9 cellular contexts compared by ENCODE assay signal in genomic region chr19:40663712-40664692, GRCh38. TPM values are rescaled to one million over a fixed set of nuclear protein-coding genes. Genes with fewer than 3 reads are reported as not detected.
A peak's percentile ranks its signal among the peaks of the same experiment; 100 is the strongest.
DNase-seq lines count a peak whose midpoint lies in the region; ATAC-seq, FAIRE-seq and TF ChIP-seq lines count a peak whose summit lies in the region.
"Had no signal": no experiment of that assay in that cellular context is flagged by ENCODE, and none has a peak within 500 bp of the region (broad histone marks: within the 10 kb centered on the region; RNA-seq: fewer than 3 reads in every experiment).

No MANE protein-coding gene starts in this region.

- POLR2A ChIA-PET in SK-N-SH (lab: Yijun Ruan, JAX): interaction anchor here (0.7 to 2.5 kb wide), 6 partner anchors 27 to 142 kb away, joined by 3 to 15 read pairs (median 6); partner anchors contain the start of genes ACTMAP, COQ8B, ITPKC and NUMBL
- POLR2A ChIA-PET in H1 (lab: Charles Lee; ENCODE audit: partially characterized antibody): interaction anchor here (0.6 to 2.6 kb wide), 19 partner anchors 10 to 600 kb away, joined by 3 to 13 read pairs (median 4); partner anchors contain the start of genes ACTMAP, COQ8B, EGLN2 and HNRNPUL1
- POLR2A ChIA-PET in naive thymus-derived CD4-positive, alpha-beta T cell (lab: Charles Lee): interaction anchor here (0.7 to 1.3 kb wide), 10 partner anchors 86 to 600 kb away, joined by 3 to 12 read pairs (median 4); partner anchors contain the start of genes ACTMAP, HNRNPUL1 and RAB4B

- TF ChIP-seq POLR2A in H1 (IDR thresholded peaks at IDR 0.05; ENCODE audit: control extremely low read depth in 1 of 2, low read depth in 2 of 2, low read length in 2 of 2): no peak; a peak in 1 of 3 replicates

- no peaks in the 10 kb centered on the region; the same call in 1 of the 2 replicates for H3K79me1 ChIP-seq in H1 (ENCODE audit: low read depth, low read length)

- H2BK12ac ChIP-seq in H1 (ENCODE audit: low read depth, low read length): 0 out of 2 replicates have a peak overlapping the region, but pooled peaks have one; percentile 39

- H3K36me3 Mint-ChIP-seq in naive thymus-derived CD4-positive, alpha-beta T cell: peaks cover 0 to 13% (median 4%) of the 10 kb centered on the region in 5 donors

- H3K4me1 Mint-ChIP-seq in naive thymus-derived CD4-positive, alpha-beta T cell: peaks cover 0 to 27% (median 6%) of the 10 kb centered on the region in 7 donors

- peak overlapping the region; percentile 73 for H3K4me3 ChIP-seq in GM23248
- peak overlapping the region; percentile 61 to 91 for H3K4me3 ChIP-seq in SK-N-SH (ENCODE audit: low read depth in 2 of 2, low read length in 1 of 2)
- peak overlapping the region; percentile 35 to 74 (median 60) for H3K4me3 ChIP-seq in H1 (ENCODE audit: extremely low read depth in 1 of 4, insufficient read depth in 2 of 4, low read depth in 3 of 4, low read length in 4 of 4)
- H3K4me3 ChIP-seq in naive thymus-derived CD4-positive, alpha-beta T cell (ENCODE audit: low read length): peak overlapping the region; percentile 75

- peak overlapping the region; percentile 67 to 88 (median 84) for H3K27ac Mint-ChIP-seq in naive thymus-derived CD4-positive, alpha-beta T cell

- TF ChIP-seq CTCF in SK-N-SH (IDR thresholded peaks at IDR 0.05): no peak
- TF ChIP-seq CTCF in H1 (IDR thresholded peaks at IDR 0.05; ENCODE audit: control extremely low read depth in 1 of 3, insufficient read depth in 1 of 3, low read depth in 1 of 3, low read length in 3 of 3): no peak

- no peak overlapping the region for H3K23ac ChIP-seq in H1 (ENCODE audit: insufficient read length)

- H3K9me2 ChIP-seq in GM23248 (ENCODE audit: insufficient read depth): no peaks in the 10 kb centered on the region
- H3K9me2 ChIP-seq in SK-N-SH: no peaks in the 10 kb centered on the region

- no peak for TF ChIP-seq RAD21 in SK-N-SH (IDR thresholded peaks at IDR 0.05; ENCODE audit: low read length)
- TF ChIP-seq RAD21 in H1 (IDR thresholded peaks at IDR 0.05 in 1 of 2, conservative IDR thresholded peaks at IDR 0.05 in 1 of 2; ENCODE audit: low read depth in 2 of 2, low read length in 2 of 2): no peak

- no peak overlapping the region for H2AK5ac ChIP-seq in H1 (ENCODE audit: low read depth, low read length)

- H3K4me3 Mint-ChIP-seq in naive thymus-derived CD4-positive, alpha-beta T cell: peak overlapping the region; percentile 76 to 91 (median 84)

- H3K79me2 ChIP-seq in GM23248 (ENCODE audit: insufficient read depth): no peaks in the 10 kb centered on the region
- H3K79me2 ChIP-seq in SK-N-SH (ENCODE audit: insufficient read depth): no peaks in the 10 kb centered on the region
- no peaks in the 10 kb centered on the region for H3K79me2 ChIP-seq in H1 (ENCODE audit: control insufficient read depth in 1 of 2, insufficient read depth in 2 of 2, low read length in 2 of 2)

- H3K9me3 ChIP-seq in GM23248 (ENCODE audit: low read depth) (no peaks in the 10 kb centered on the region), SK-N-SH (no peaks in the 10 kb centered on the region), H1 (ENCODE audit: insufficient read depth in 2 of 2, low read depth in 1 of 2, low read length in 1 of 2) (no peaks in the 10 kb centered on the region)
- H3K9me3 ChIP-seq in naive thymus-derived CD4-positive, alpha-beta T cell (ENCODE audit: control insufficient read depth in 2 of 3, low read length in 3 of 3): peaks cover 0 to 2% (median 0%) of the 10 kb centered on the region in 3 experiments

- no peak overlapping the region for H2BK20ac ChIP-seq in H1 (ENCODE audit: low read length)

- H3K27ac ChIP-seq in GM23248 (peak overlapping the region; percentile 28), SK-N-SH (ENCODE audit: low read depth in 2 of 2, low read length in 1 of 2) (peak overlapping the region; percentile 62 to 67), H1 (ENCODE audit: low read depth, low read length) (no peak overlapping the region)
- H3K27ac ChIP-seq in naive thymus-derived CD4-positive, alpha-beta T cell (ENCODE audit: low read depth, low read length): peak overlapping the region; percentile 75

- ATAC-seq in naive thymus-derived CD4-positive, alpha-beta T cell: no peak
- ATAC-seq in HG02571 (IDR thresholded peaks at IDR 0.05; ENCODE audit: unreplicated experiment) (no peak), GM18867 (IDR thresholded peaks at IDR 0.05; ENCODE audit: unreplicated experiment) (no peak)

- peak overlapping the region; percentile 92; the same call in 1 of the 2 replicates for H2BK15ac ChIP-seq in H1 (ENCODE audit: low read length)

- H3K4me2 ChIP-seq in GM23248 (ENCODE audit: unreplicated experiment) (peak overlapping the region; percentile 81), SK-N-SH (peak overlapping the region; percentile 99), H1 (ENCODE audit: insufficient read depth in 1 of 2, low read depth in 2 of 2, low read length in 2 of 2) (peak overlapping the region; percentile 64 to 98)

- H3K14ac ChIP-seq in H1 (ENCODE audit: insufficient read length): no peak overlapping the region

- H3K56ac ChIP-seq in H1 (replicated peaks; ENCODE audit: insufficient read length, low read depth, low read length): no peak overlapping the region

- H3F3A ChIP-seq in GM23248 (ENCODE audit: insufficient read depth): peaks cover 43% of the 10 kb centered on the region
- H3F3A ChIP-seq in SK-N-SH (replicated peaks; ENCODE audit: insufficient read depth): peaks cover 35% of the 10 kb centered on the region

- H4K91ac ChIP-seq in H1 (replicated peaks; ENCODE audit: insufficient read length, low read length): peak overlapping the region; percentile 1

- in situ Hi-C loops in GM23248 (cut with MboI): loop anchor here (25.0 kb wide), 1 partner anchor 473 kb away; no protein-coding TSS in a partner anchor

- H2BK120ac ChIP-seq in H1 (replicated peaks; ENCODE audit: low read depth, low read length): no peak overlapping the region

- no peaks in the 10 kb centered on the region; the same call in 1 of the 2 replicates for H3K23me2 ChIP-seq in H1 (ENCODE audit: low read depth, low read length)

- peaks cover 0 to 4% (median 0%) of the 10 kb centered on the region in 5 donors for H3K27me3 Mint-ChIP-seq in naive thymus-derived CD4-positive, alpha-beta T cell

- peaks cover 5% of the 10 kb centered on the region; the same call in 1 of the 2 replicates for H3K36me3 ChIP-seq in GM23248 (ENCODE audit: low read depth)
- peaks cover 0 to 19% of the 10 kb centered on the region in 2 experiments for H3K36me3 ChIP-seq in SK-N-SH (replicated peaks in 1 of 2; ENCODE audit: control insufficient read depth in 1 of 2, insufficient read depth in 2 of 2, low read length in 1 of 2)
- H3K36me3 ChIP-seq in H1 (ENCODE audit: control insufficient read depth in 2 of 4, insufficient read depth in 4 of 4, low read length in 3 of 4): peaks cover 0 to 6% (median 3%) of the 10 kb centered on the region in 4 experiments; a peak in 3 of 8 replicates
- H3K36me3 ChIP-seq in naive thymus-derived CD4-positive, alpha-beta T cell (ENCODE audit: control insufficient read depth in 2 of 3, insufficient read depth in 3 of 3, low read length in 3 of 3): peaks cover 0 to 9% (median 0%) of the 10 kb centered on the region in 3 experiments

- DNase-seq in GM23248 (peak; percentile 61), SK-N-SH (peak; percentile 57), H1 (ENCODE audit: low read depth in 1 of 2, low spot score in 2 of 2) (no peak), NOMO-1 treated with dmso at 0.1 percent for 144 hours (lab: John Stamatoyannopoulos, UW; ENCODE audit: unreplicated experiment) (no peak), SW480 (ENCODE audit: low spot score) (no peak)
- DNase-seq in naive thymus-derived CD4-positive, alpha-beta T cell: peak in 4 of 9 donors; percentile 5 to 36 (median 9)

- CTCF ChIA-PET in SK-N-SH (lab: Yijun Ruan, JAX): interaction anchor here (0.6 to 3.9 kb wide), 43 partner anchors 8 to 641 kb away, joined by 3 to 54 read pairs (median 3); partner anchors contain the start of genes ACTMAP, EGLN2, LTBP4 and NUMBL
- CTCF ChIA-PET in H1 (lab: Charles Lee; ENCODE audit: partially characterized antibody): interaction anchor here (0.6 to 4.2 kb wide), 30 partner anchors 8 to 292 kb away, joined by 3 to 23 read pairs (median 3); partner anchors contain the start of genes ACTMAP and EGLN2
- CTCF ChIA-PET in naive thymus-derived CD4-positive, alpha-beta T cell (lab: Charles Lee): interaction anchor here (0.6 to 2.9 kb wide), 22 partner anchors 27 to 645 kb away, joined by 3 to 28 read pairs (median 4); partner anchors contain the start of genes EGLN2 and RAB4B

- H4K20me1 ChIP-seq in GM23248 (ENCODE audit: insufficient read depth): no peaks in the 10 kb centered on the region
- no peaks in the 10 kb centered on the region for H4K20me1 ChIP-seq in SK-N-SH (ENCODE audit: insufficient read depth)
- H4K20me1 ChIP-seq in H1 (replicated peaks in 1 of 2; ENCODE audit: control insufficient read depth in 1 of 2, insufficient read depth in 2 of 2, low read length in 2 of 2): no peaks in the 10 kb centered on the region

- H2BK5ac ChIP-seq in H1 (ENCODE audit: low read depth, low read length): 0 out of 2 replicates have a peak overlapping the region, but pooled peaks have one; percentile 52

- TF ChIP-seq EP300 in SK-N-SH (IDR thresholded peaks at IDR 0.05; ENCODE audit: borderline replicate concordance in 1 of 2, low read depth in 1 of 2, low read length in 1 of 2) (no peak), H1 (IDR thresholded peaks at IDR 0.05; ENCODE audit: borderline replicate concordance in 1 of 2, low read depth in 2 of 2, low read length in 2 of 2) (no peak)

- H3K4me1 ChIP-seq in GM23248 (ENCODE audit: insufficient read depth): peaks cover 17% of the 10 kb centered on the region
- peaks cover 6 to 10% of the 10 kb centered on the region in 2 experiments; a peak in 3 of 4 replicates for H3K4me1 ChIP-seq in SK-N-SH (ENCODE audit: control insufficient read depth in 1 of 2, insufficient read depth in 2 of 2, low read depth in 1 of 2, low read length in 1 of 2)
- H3K4me1 ChIP-seq in H1 (replicated peaks in 1 of 4; ENCODE audit: control insufficient read depth in 3 of 4, insufficient read depth in 4 of 4, low read length in 3 of 4): peaks cover 0 to 4% (median 3%) of the 10 kb centered on the region in 4 experiments; a peak in 5 of 7 replicates
- peaks cover 0 to 7% of the 10 kb centered on the region in 2 donors for H3K4me1 ChIP-seq in naive thymus-derived CD4-positive, alpha-beta T cell (ENCODE audit: control insufficient read depth in 2 of 2, insufficient read depth in 2 of 2, low read length in 2 of 2)

- peaks cover 0 to 2% (median 0%) of the 10 kb centered on the region in 11 donors for H3K9me3 Mint-ChIP-seq in naive thymus-derived CD4-positive, alpha-beta T cell

- H3K27me3 ChIP-seq in GM23248 (replicated peaks; ENCODE audit: insufficient read depth): no peaks in the 10 kb centered on the region
- no peaks in the 10 kb centered on the region for H3K27me3 ChIP-seq in SK-N-SH (ENCODE audit: insufficient read depth)
- no peaks in the 10 kb centered on the region for H3K27me3 ChIP-seq in H1 (replicated peaks in 1 of 4; ENCODE audit: control insufficient read depth in 3 of 4, extremely low read depth in 1 of 4, insufficient read depth in 3 of 4, low read length in 3 of 4)
- no peaks in the 10 kb centered on the region for H3K27me3 ChIP-seq in naive thymus-derived CD4-positive, alpha-beta T cell (ENCODE audit: control insufficient read depth in 2 of 2, insufficient read depth in 2 of 2, low read length in 2 of 2)

- H3K9ac ChIP-seq in GM23248 (peak overlapping the region; percentile 72), SK-N-SH (peak overlapping the region; percentile 67), H1 (replicated peaks in 1 of 4; ENCODE audit: extremely low read depth in 1 of 4, low read depth in 3 of 4, low read length in 3 of 4) (peak overlapping the region in 1 of 4 experiments; percentile 28; a peak in 3 of 7 replicates)

- no peak overlapping the region for H3K4ac ChIP-seq in H1 (replicated peaks; ENCODE audit: insufficient read length, low read depth, low read length)

- FAIRE-seq in H1 (lab: Jason Lieb, UNC): no peak
- FAIRE-seq: TTC549 had no signal

- peak overlapping the region; percentile 81 for H2AFZ ChIP-seq in GM23248
- peak overlapping the region; percentile 96 for H2AFZ ChIP-seq in SK-N-SH (ENCODE audit: low read depth)
- H2AFZ ChIP-seq in H1 (ENCODE audit: low read length): peak overlapping the region; percentile 62

- peak overlapping the region; percentile 79 for H3K18ac ChIP-seq in H1 (ENCODE audit: extremely low read depth, low read length)

- intact Hi-C loops in naive thymus-derived CD4-positive, alpha-beta T cell (cut with micrococcal nuclease): loop anchor here (1.0 to 5.0 kb wide), 9 partner anchors 26 to 644 kb away; partner anchors contain the start of genes ACTMAP (in 2 of the 2), NUMBL (in 2 of the 2), RAB4B (in 1 of the 2) and SNRPA (in 1 of the 2)

- no peak overlapping the region for H4K5ac ChIP-seq in H1 (ENCODE audit: insufficient read length, low read depth, low read length)

- peak overlapping the region; percentile 54; the same call in 1 of the 2 replicates for H4K8ac ChIP-seq in H1 (ENCODE audit: extremely low read depth, insufficient read depth, low read length)

- 29 to 33% methylated on average over 22 of the region's 22 CpGs for WGBS in GM23248 (ENCODE audit: low coverage in 1 of 2, low lambda C conversion rate in 2 of 2, missing lambda C conversion rate in 2 of 2), 2 experiments
- 49% methylated on average over 22 of the region's 22 CpGs for WGBS in SK-N-SH (ENCODE audit: low lambda C conversion rate)
- WGBS in H1 (ENCODE audit: extremely low coverage in 1 of 2, insufficient coverage in 1 of 2, insufficient read length in 1 of 2, insufficient replicate concordance in 2 of 2, low coverage in 1 of 2, low lambda C conversion rate in 2 of 2, missing lambda C conversion rate in 1 of 2), 2 experiments: 67% methylated on average over 21 of the region's 22 CpGs; no CpG with 5 or more reads in 1 of the 2 experiments

RNA-seq across cellular contexts. Expression of gene NUMBL, which starts 26.4 kb away (rescaled TPM):
- total RNA-seq in GM23248 (2014; rRNA removed; shearing (Covaris generic)): 33.4 and 49.7 TPM in 2 replicates
- 30.8 and 35.1 TPM in 2 replicates for polyA plus RNA-seq in GM23248 (2016; fragmentation: Nextera tagmentation; extraction: Ambion mirVana)
- polyA plus RNA-seq in SK-N-SH (2012; rRNA removed): 38.8 and 54.6 TPM in 2 replicates
- 28.0 and 28.5 TPM in 2 replicates for polyA plus RNA-seq in SK-N-SH (2012; cell fraction: cytosol; rRNA removed)
- polyA plus RNA-seq in SK-N-SH (2012; cell fraction: nucleus; rRNA removed): 131 and 179 TPM in 2 replicates
- total RNA-seq in H1 (2021; fragmentation: NEBNext Ultra II Directional; extraction: Animal tissue kit (Norgen Biotek cat#: 25700)): 24.8 and 29.4 TPM in 2 replicates
- polyA plus RNA-seq in H1 (2011; rRNA removed): 13.5 and 20.0 TPM in 2 replicates
- polyA plus RNA-seq in H1 (2011; cell fraction: cytosol; rRNA removed): 10.3 TPM
- polyA plus RNA-seq in H1 (2011; cell fraction: nucleus; rRNA removed): 22.0 TPM
- 7.0 to 14.8 TPM (median 13.2 TPM) in 4 replicates for polyA plus RNA-seq in H1 (2012, experiment 1 of 2)
- 9.5 TPM for polyA plus RNA-seq in H1 (2012, experiment 2 of 2)
- polyA plus RNA-seq in H1 (2013, experiment 1 of 2): 11.1 TPM
- 10.7 TPM for polyA plus RNA-seq in H1 (2013, experiment 2 of 2)
- polyA minus RNA-seq in H1 (2011; rRNA and poly(A)+ RNA removed): 9.9 and 10.0 TPM in 2 replicates
- polyA minus RNA-seq in H1 (2011; cell fraction: cytosol; rRNA and poly(A)+ RNA removed): 6.8 TPM
- 14.0 TPM for polyA minus RNA-seq in H1 (2011; cell fraction: nucleus; rRNA and poly(A)+ RNA removed)
- 10 to 100 TPM in 3 of 5 experiments, 1 to 10 TPM in 2; 9.0 to 28.6 (median 11.2) TPM for total RNA-seq in naive thymus-derived CD4-positive, alpha-beta T cell
- 1 to 10 TPM in 1 of 2 donors, under 1 TPM in 1; 0.28 to 1.4 TPM for polyA plus RNA-seq in naive thymus-derived CD4-positive, alpha-beta T cell

RNA-seq across cellular contexts. Expression of gene COQ8B, which starts 52.7 kb away (rescaled TPM):
- total RNA-seq in GM23248 (2014; rRNA removed; shearing (Covaris generic)): 28.6 and 43.4 TPM in 2 replicates
- 13.4 and 15.2 TPM in 2 replicates for polyA plus RNA-seq in GM23248 (2016; fragmentation: Nextera tagmentation; extraction: Ambion mirVana)
- 41.9 and 43.8 TPM in 2 replicates for polyA plus RNA-seq in SK-N-SH (2012; rRNA removed)
- 15.9 and 22.5 TPM in 2 replicates for polyA plus RNA-seq in SK-N-SH (2012; cell fraction: cytosol; rRNA removed)
- polyA plus RNA-seq in SK-N-SH (2012; cell fraction: nucleus; rRNA removed): 115 and 123 TPM in 2 replicates
- 39.3 and 41.7 TPM in 2 replicates for total RNA-seq in H1 (2021; fragmentation: NEBNext Ultra II Directional; extraction: Animal tissue kit (Norgen Biotek cat#: 25700))
- 46.1 and 67.6 TPM in 2 replicates for polyA plus RNA-seq in H1 (2011; rRNA removed)
- polyA plus RNA-seq in H1 (2011; cell fraction: cytosol; rRNA removed): 51.7 TPM
- 116 TPM for polyA plus RNA-seq in H1 (2011; cell fraction: nucleus; rRNA removed)
- polyA plus RNA-seq in H1 (2012, experiment 1 of 2): 20.5 to 45.8 TPM (median 40.6 TPM) in 4 replicates
- polyA plus RNA-seq in H1 (2012, experiment 2 of 2): 48.3 TPM
- polyA plus RNA-seq in H1 (2013, experiment 1 of 2): 22.4 TPM
- 20.3 TPM for polyA plus RNA-seq in H1 (2013, experiment 2 of 2)
- polyA minus RNA-seq in H1 (2011; rRNA and poly(A)+ RNA removed): 25.9 and 28.6 TPM in 2 replicates
- polyA minus RNA-seq in H1 (2011; cell fraction: cytosol; rRNA and poly(A)+ RNA removed): 24.7 TPM
- 35.4 TPM for polyA minus RNA-seq in H1 (2011; cell fraction: nucleus; rRNA and poly(A)+ RNA removed)
- 10 to 100 TPM; 26.2 to 48.3 (median 43.8) TPM for total RNA-seq in naive thymus-derived CD4-positive, alpha-beta T cell
- 10 to 100 TPM; 14.4 to 21.9 TPM for polyA plus RNA-seq in naive thymus-derived CD4-positive, alpha-beta T cell

RNA-seq across cellular contexts. Expression of gene ITPKC, which starts 52.9 kb away (rescaled TPM):
- 19.9 and 24.7 TPM in 2 replicates for total RNA-seq in GM23248 (2014; rRNA removed; shearing (Covaris generic))
- polyA plus RNA-seq in GM23248 (2016; fragmentation: Nextera tagmentation; extraction: Ambion mirVana) (8.5 and 10.4 TPM in 2 replicates), SK-N-SH (2012; rRNA removed) (6.3 and 7.4 TPM in 2 replicates), H1 (2011; rRNA removed) (5.2 and 7.8 TPM in 2 replicates)
- 4.2 and 5.7 TPM in 2 replicates for polyA plus RNA-seq in SK-N-SH (2012; cell fraction: cytosol; rRNA removed)
- 11.9 and 12.2 TPM in 2 replicates for polyA plus RNA-seq in SK-N-SH (2012; cell fraction: nucleus; rRNA removed)
- 8.9 and 9.5 TPM in 2 replicates for total RNA-seq in H1 (2021; fragmentation: NEBNext Ultra II Directional; extraction: Animal tissue kit (Norgen Biotek cat#: 25700))
- 7.0 TPM for polyA plus RNA-seq in H1 (2011; cell fraction: cytosol; rRNA removed)
- polyA plus RNA-seq in H1 (2011; cell fraction: nucleus; rRNA removed): 12.2 TPM
- 6.0 to 9.0 TPM (median 8.9 TPM) in 4 replicates for polyA plus RNA-seq in H1 (2012, experiment 1 of 2)
- polyA plus RNA-seq in H1 (2012, experiment 2 of 2): 8.4 TPM
- 3.4 TPM for polyA plus RNA-seq in H1 (2013, experiment 1 of 2)
- 3.4 TPM for polyA plus RNA-seq in H1 (2013, experiment 2 of 2)
- 8.5 and 11.8 TPM in 2 replicates for polyA minus RNA-seq in H1 (2011; rRNA and poly(A)+ RNA removed)
- polyA minus RNA-seq in H1 (2011; cell fraction: cytosol; rRNA and poly(A)+ RNA removed): 6.2 TPM
- 7.3 TPM for polyA minus RNA-seq in H1 (2011; cell fraction: nucleus; rRNA and poly(A)+ RNA removed)
- total RNA-seq in naive thymus-derived CD4-positive, alpha-beta T cell: 1 to 10 TPM; 4.9 to 9.0 (median 7.3) TPM
- 1 to 10 TPM; 3.0 to 6.5 TPM for polyA plus RNA-seq in naive thymus-derived CD4-positive, alpha-beta T cell

Comparison
In these comparisons a context has a peak if more than half of its experiments do, and no peak if none do; other contexts are left out.
1. DNase-seq: peak in GM23248 (single experiment) and SK-N-SH (single experiment); none in H1 (0 of 2), NOMO-1 treated with dmso at 0.1 percent for 144 hours (single experiment) and SW480 (single experiment).
2. Peak in every context shown above with its lines, with median percentiles within 50 percentile points of each other: H2AFZ ChIP-seq, H3K4me2 ChIP-seq and H3K4me3 ChIP-seq.